ENCODE assay signal across 8 cellular contexts in genomic region chr19:7869910-7870511, GRCh38. TPM values are rescaled to one million over a fixed set of nuclear protein-coding genes. Genes with fewer than 3 reads are reported as not detected.
DNase-seq lines count a peak whose midpoint lies in the region; ATAC-seq and TF ChIP-seq lines count a peak whose summit lies in the region.

No MANE protein-coding gene starts in this region.

- TF ChIP-seq POLR2A in Peyer's patch (IDR thresholded peaks at IDR 0.05), result no peak

- H3K27ac ChIP-seq in Peyer's patch (peak overlapping the region; percentile 23 to 81 (median 64)), iPS DF 6.9 (ENCODE audit: low read length) (no peak overlapping the region)

- WGBS in iPS DF 6.9 (ENCODE audit: insufficient coverage, insufficient read length), result no CpG with 5 or more reads among the region's 30 CpGs

- TF ChIP-seq CTCF in Peyer's patch (IDR thresholded peaks at IDR 0.05), result no peak

- H3K27me3 ChIP-seq in Peyer's patch (peaks cover 0 to 27% of the 10 kb centered on the region in 2 donors), iPS DF 6.9 (ENCODE audit: control insufficient read depth, insufficient read depth, low read length) (no peaks in the 10 kb centered on the region)

- DNase-seq in NCI-H187 (lab: John Stamatoyannopoulos, UW) (peak; percentile 12 to 47), NCI-H187 treated with DMSO at 0.1 percent for 48 hours (lab: John Stamatoyannopoulos, UW) (no peak), Peyer's patch (peak in 2 of 3 donors; percentile 34 to 69), iPS DF 6.9 (ENCODE audit: low read depth, low spot score) (no peak)
- peak; percentile 66 for DNase-seq in activated naive CD4-positive, alpha-beta T cell treated with anti-CD3 and anti-CD28 coated beads, Interleukin-2, amount 50 U/mL, for 16 hours
- peak; percentile 54 for DNase-seq in stimulated activated CD4-positive, alpha-beta T cell treated with anti-CD3 and anti-CD28 coated beads, Interleukin-4, amount 100 ng/mL, for 24 hours

- ATAC-seq in GM21786 (IDR thresholded peaks at IDR 0.05; ENCODE audit: unreplicated experiment) (no peak), GM18511 (IDR thresholded peaks at IDR 0.05; ENCODE audit: unreplicated experiment) (no peak)

- H3K9me3 ChIP-seq in Peyer's patch (no peaks in the 10 kb centered on the region), iPS DF 6.9 (ENCODE audit: control insufficient read depth, insufficient read depth, low read length) (no peaks in the 10 kb centered on the region)

- H3K36me3 ChIP-seq in Peyer's patch (no peaks in the 10 kb centered on the region), iPS DF 6.9 (ENCODE audit: control insufficient read depth, insufficient read depth, low read length) (no peaks in the 10 kb centered on the region)

- H3K4me1 ChIP-seq in Peyer's patch (peaks cover 5 to 50% (median 18%) of the 10 kb centered on the region in 4 donors), iPS DF 6.9 (ENCODE audit: control insufficient read depth, insufficient read depth, low read length) (peaks cover 8% of the 10 kb centered on the region)

- peak overlapping the region; percentile 34 to 66 (median 54) for H3K4me3 ChIP-seq in Peyer's patch
- peak overlapping the region; percentile 18; the same call in 1 of the 2 replicates for H3K4me3 ChIP-seq in iPS DF 6.9 (ENCODE audit: low read length)

RNA-seq across cellular contexts. Expression of gene PRR36, which starts 4.2 kb away (rescaled TPM):
- not detected for total RNA-seq in Peyer's patch

RNA-seq across cellular contexts. Expression of gene LRRC8E, which starts 18.3 kb away (rescaled TPM):
- total RNA-seq in Peyer's patch, result under 1 TPM in 3 of 4 donors, not detected in 1; 0.57 to 0.88 (median 0.80) TPM

RNA-seq across cellular contexts. Expression of gene MAP2K7, which starts 33.7 kb away (rescaled TPM):
- total RNA-seq in Peyer's patch, result 10 to 100 TPM; 16.6 to 39.3 (median 35.0) TPM

RNA-seq across cellular contexts. Expression of gene EVI5L, which starts 40.0 kb away (rescaled TPM):
- total RNA-seq in Peyer's patch, result 10 to 100 TPM in 3 of 4 donors, 1 to 10 TPM in 1; 7.7 to 22.3 (median 14.9) TPM

RNA-seq across cellular contexts. Expression of gene TGFBR3L, which starts 44.6 kb away (rescaled TPM):
- total RNA-seq in Peyer's patch, result not detected

Comparison
In these comparisons a context has a peak if more than half of its experiments do, and no peak if none do; other contexts are left out.
1. DNase-seq: peak in NCI-H187 (2 of 2), Peyer's patch (2 of 3), activated naive CD4-positive, alpha-beta T cell treated with anti-CD3 and anti-CD28 coated beads, Interleukin-2, amount 50 U/mL, for 16 hours (single experiment) and stimulated activated CD4-positive, alpha-beta T cell treated with anti-CD3 and anti-CD28 coated beads, Interleukin-4, amount 100 ng/mL, for 24 hours (single experiment); none in NCI-H187 treated with DMSO at 0.1 percent for 48 hours (single experiment) and iPS DF 6.9 (single experiment).